Comparison of ENCODE assay signal across 8 cellular contexts in genomic region chr5:50667079-50667652, GRCh38. TPM values are rescaled to one million over a fixed set of nuclear protein-coding genes. Genes with fewer than 3 reads are reported as not detected.
DNase-seq lines count a peak whose midpoint lies in the region; ATAC-seq lines count a peak whose summit lies in the region.

No MANE protein-coding gene starts in this region.

- intact Hi-C loops in activated T-helper 1 cell treated with anti-CD3 and anti-CD28 coated beads, Interleukin-12 subunit alpha, Interleukin-12 subunit beta, Interleukin-2, Interleukin-4 antibody, amounts not matched to agents 30 ng/mL and 10 ng/mL and 1 ng/mL, durations not matched to agents 14 hours and 24 hours and 36 hours (cut with micrococcal nuclease) = loop anchor here (1.0 to 2.0 kb wide), 3 partner anchors 102 to 226 kb away; partner anchors contain the start of gene EMB

- H3K36me3 Mint-ChIP-seq in activated T-helper 1 cell treated with anti-CD3 and anti-CD28 coated beads, Interleukin-12 subunit alpha, Interleukin-12 subunit beta, Interleukin-2, Interleukin-4 antibody, amounts not matched to agents 30 ng/mL and 10 ng/mL and 1 ng/mL, durations not matched to agents 14 hours and 24 hours and 36 hours (ENCODE audit: low read depth) = peaks cover 18% of the 10 kb centered on the region

- peaks cover 52% of the 10 kb centered on the region for H3K4me1 Mint-ChIP-seq in activated T-helper 1 cell treated with anti-CD3 and anti-CD28 coated beads, Interleukin-12 subunit alpha, Interleukin-12 subunit beta, Interleukin-2, Interleukin-4 antibody, amounts not matched to agents 30 ng/mL and 10 ng/mL and 1 ng/mL, durations not matched to agents 14 hours and 24 hours and 36 hours (ENCODE audit: low read depth)

- peak overlapping the region; percentile 94 for H3K4me3 Mint-ChIP-seq in activated T-helper 1 cell treated with anti-CD3 and anti-CD28 coated beads, Interleukin-12 subunit alpha, Interleukin-12 subunit beta, Interleukin-2, Interleukin-4 antibody, amounts not matched to agents 30 ng/mL and 10 ng/mL and 1 ng/mL, durations not matched to agents 14 hours and 24 hours and 36 hours

- H3K27ac Mint-ChIP-seq in activated T-helper 1 cell treated with anti-CD3 and anti-CD28 coated beads, Interleukin-12 subunit alpha, Interleukin-12 subunit beta, Interleukin-2, Interleukin-4 antibody, amounts not matched to agents 30 ng/mL and 10 ng/mL and 1 ng/mL, durations not matched to agents 14 hours and 24 hours and 36 hours = peak overlapping the region; percentile 99

- peak; percentile 47 for ATAC-seq in HG02840 (IDR thresholded peaks at IDR 0.05; ENCODE audit: low FRiP score, unreplicated experiment)

- peak; percentile 43 for DNase-seq in activated T-cell treated with anti-CD3 and anti-CD28 coated beads for 24 hours (ENCODE audit: low read depth)
- DNase-seq in activated T-cell treated with anti-CD3 and anti-CD28 coated beads, Interleukin-2, amount 50 U/mL, for 1 hour = no peak
- DNase-seq in NCI-H1930 (lab: John Stamatoyannopoulos, UW) = peak; percentile 11 to 39
- no peak for DNase-seq in activated T-helper 1 cell treated with anti-CD3 and anti-CD28 coated beads, Interleukin-12 subunit alpha, Interleukin-12 subunit beta, Interleukin-2, Interleukin-4 antibody, amounts not matched to agents 30 ng/mL and 10 ng/mL and 1 ng/mL, durations not matched to agents 14 hours and 24 hours and 36 hours (ENCODE audit: low spot score)
- DNase-seq in germinal center (ENCODE audit: low spot score) = peak; percentile 29
- DNase-seq in occipital lobe (lab: John Stamatoyannopoulos, UW) = peak; percentile 18
- DNase-seq in cerebellar nuclear complex (lab: John Stamatoyannopoulos, UW) = no peak

- no peaks in the 10 kb centered on the region for H3K27me3 Mint-ChIP-seq in activated T-helper 1 cell treated with anti-CD3 and anti-CD28 coated beads, Interleukin-12 subunit alpha, Interleukin-12 subunit beta, Interleukin-2, Interleukin-4 antibody, amounts not matched to agents 30 ng/mL and 10 ng/mL and 1 ng/mL, durations not matched to agents 14 hours and 24 hours and 36 hours (ENCODE audit: insufficient read depth)

- no peaks in the 10 kb centered on the region for H3K9me3 Mint-ChIP-seq in activated T-helper 1 cell treated with anti-CD3 and anti-CD28 coated beads, Interleukin-12 subunit alpha, Interleukin-12 subunit beta, Interleukin-2, Interleukin-4 antibody, amounts not matched to agents 30 ng/mL and 10 ng/mL and 1 ng/mL, durations not matched to agents 14 hours and 24 hours and 36 hours

RNA-seq across cellular contexts. Expression of gene PARP8, which starts 0.7 kb away (rescaled TPM):
- total RNA-seq in activated T-helper 1 cell treated with anti-CD3 and anti-CD28 coated beads, Interleukin-12 subunit alpha, Interleukin-12 subunit beta, Interleukin-2, Interleukin-4 antibody, amounts not matched to agents 30 ng/mL and 10 ng/mL and 1 ng/mL, durations not matched to agents 14 hours and 24 hours and 36 hours = 22.9 and 23.0 TPM in 2 replicates
- 48.7 TPM for total RNA-seq in occipital lobe

Comparison
In these comparisons a context has a peak if more than half of its experiments do, and no peak if none do; other contexts are left out.
1. DNase-seq: peak in activated T-cell treated with anti-CD3 and anti-CD28 coated beads for 24 hours (single experiment), NCI-H1930 (2 of 2), germinal center (single experiment) and occipital lobe (single experiment); none in activated T-cell treated with anti-CD3 and anti-CD28 coated beads, Interleukin-2, amount 50 U/mL, for 1 hour (single experiment), activated T-helper 1 cell treated with anti-CD3 and anti-CD28 coated beads, Interleukin-12 subunit alpha, Interleukin-12 subunit beta, Interleukin-2, Interleukin-4 antibody, amounts not matched to agents 30 ng/mL and 10 ng/mL and 1 ng/mL, durations not matched to agents 14 hours and 24 hours and 36 hours (single experiment) and cerebellar nuclear complex (0 of 2).